Comparison of ENCODE assay signal across 6 cellular contexts in genomic region chr12:118495296-118495695, GRCh38.
"Had no signal": no experiment of that assay in that cellular context is flagged by ENCODE, and none has a peak within 500 bp of the region (broad histone marks: within the 10 kb centered on the region; RNA-seq: fewer than 3 reads in every experiment).

No MANE protein-coding gene starts in this region.

- FAIRE-seq: HepG2, HTR-8/SVneo, K562 had no signal

- DNase-seq: IMR-90, KBM-7 had no signal

- H3K27ac ChIP-seq: HL-60 had no signal

- ATAC-seq: HepG2, K562 had no signal

- H3K4me3 ChIP-seq: K562 had no signal
